In the genomic region with DNA sequence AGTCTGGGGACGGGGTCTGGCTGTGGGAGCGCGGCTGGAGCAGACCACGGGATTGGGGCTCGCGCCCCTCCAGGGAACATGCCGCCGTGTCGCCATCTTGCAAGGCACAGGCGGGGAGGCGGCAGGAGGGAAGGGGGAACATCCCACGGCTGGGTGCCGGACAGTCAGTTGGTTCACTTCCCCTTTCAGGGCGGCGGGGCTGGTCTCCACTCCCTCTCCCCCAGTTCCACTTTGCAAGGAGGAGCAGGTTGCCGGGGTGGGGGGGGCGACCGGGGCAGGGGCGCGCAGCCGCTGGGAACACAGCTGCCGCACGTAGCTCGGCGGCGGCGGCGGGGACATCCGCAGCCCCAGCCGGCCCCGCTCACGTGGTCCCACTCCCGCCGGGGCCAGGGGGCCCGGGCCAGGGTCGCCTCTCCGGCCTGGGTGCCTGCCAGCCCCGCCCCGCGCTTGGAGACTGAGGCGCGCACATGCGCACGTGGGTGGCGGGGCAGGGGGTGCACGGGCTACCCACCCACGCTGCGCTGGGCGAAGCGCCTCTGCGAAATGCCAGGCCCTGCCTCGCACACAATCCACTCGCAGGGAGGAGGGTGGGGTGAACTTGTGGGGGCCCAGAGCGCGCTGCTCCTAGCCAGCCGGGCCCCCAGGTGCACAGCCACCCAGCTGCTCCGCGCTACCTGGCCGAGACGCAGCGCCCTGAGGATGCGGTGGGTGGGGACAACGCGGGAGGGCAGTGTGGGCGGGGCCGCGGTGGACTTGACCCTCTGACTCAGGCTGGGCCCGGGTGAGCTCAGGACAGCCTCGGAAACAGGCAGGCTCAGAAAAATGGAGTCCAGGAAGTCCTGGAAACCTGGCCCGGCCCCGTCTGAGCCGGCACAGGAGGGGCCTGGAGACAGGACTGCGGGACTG, we compare ENCODE assay signal across 8 cellular contexts. TPM values are rescaled to one million over a fixed set of nuclear protein-coding genes. Genes with fewer than 3 reads are reported as not detected.
A peak's percentile ranks its signal among the peaks of the same experiment; 100 is the strongest.
DNase-seq lines count a peak whose midpoint lies in the region; ATAC-seq lines count a peak whose summit lies in the region.

No MANE protein-coding gene starts in this region.

- peak; percentile 66 for ATAC-seq in left colon

- intact Hi-C loops in left colon (cut with DNase I, micrococcal nuclease) = no loop called here

- DNase-seq in Caki2 (ENCODE audit: low read depth) (peak; percentile 39), HT1080 (ENCODE audit: low read depth) (peak; percentile 63), UCSD-AML1 (lab: John Stamatoyannopoulos, UW; ENCODE audit: unreplicated experiment) (peak; percentile 82), dedifferentiated amniotic fluid mesenchymal stem cell (ENCODE audit: extremely low spot score) (peak; percentile 36), left colon (peak; percentile 95), NCI-H1048 (lab: John Stamatoyannopoulos, UW) (no peak), occipital lobe (lab: John Stamatoyannopoulos, UW) (no peak)
- DNase-seq in stimulated activated CD4-positive, alpha-beta T cell treated with anti-CD3 and anti-CD28 coated beads, Interleukin-4, amount 100 ng/mL, for 24 hours = peak; percentile 41

- in situ Hi-C loops in Caki2 (cut with HindIII; ENCODE audit: low pct_unique_long_range_greater_than_20kb, low sequenced_read_pairs) = no loop called here

RNA-seq across cellular contexts. Expression of a gene that starts 6.4 kb away (rescaled TPM):
- 9.6 and 15.9 TPM in 2 replicates for total RNA-seq in Caki2 (2014; rRNA removed; shearing (Covaris generic); ENCODE audit: low replicate concordance)
- 12.1 and 20.2 TPM in 2 replicates for total RNA-seq in HT1080 (2014; rRNA removed; shearing (Covaris generic))
- 36.7 and 39.5 TPM in 2 replicates for polyA plus RNA-seq in HT1080 (2015; cell fraction: cytosol; rRNA removed)
- 23.1 and 25.5 TPM in 2 replicates for polyA plus RNA-seq in HT1080 (2015; cell fraction: nucleus; rRNA removed)
- total RNA-seq in left colon (10 to 100 TPM; 30.6 to 35.9 TPM), occipital lobe (3.3 TPM)

RNA-seq across cellular contexts. Expression of a gene that starts 8.7 kb away (rescaled TPM):
- total RNA-seq in Caki2 (2014; rRNA removed; shearing (Covaris generic); ENCODE audit: low replicate concordance) = 10.5 and 14.4 TPM in 2 replicates
- total RNA-seq in HT1080 (2014; rRNA removed; shearing (Covaris generic)) = 12.5 and 14.4 TPM in 2 replicates
- polyA plus RNA-seq in HT1080 (2015; cell fraction: cytosol; rRNA removed) = 21.2 and 21.7 TPM in 2 replicates
- 57.3 and 181 TPM in 2 replicates for polyA plus RNA-seq in HT1080 (2015; cell fraction: nucleus; rRNA removed)
- total RNA-seq in left colon = 10 to 100 TPM; 41.9 to 43.0 TPM
- 2.8 TPM for total RNA-seq in occipital lobe

RNA-seq across cellular contexts. Expression of a gene that starts 28.3 kb away (rescaled TPM):
- total RNA-seq in Caki2 (2014; rRNA removed; shearing (Covaris generic); ENCODE audit: low replicate concordance) = 51.1 and 58.3 TPM in 2 replicates
- total RNA-seq in HT1080 (2014; rRNA removed; shearing (Covaris generic)) = 216 and 229 TPM in 2 replicates
- polyA plus RNA-seq in HT1080 (2015; cell fraction: cytosol; rRNA removed) = 105 and 124 TPM in 2 replicates
- 80.3 and 83.3 TPM in 2 replicates for polyA plus RNA-seq in HT1080 (2015; cell fraction: nucleus; rRNA removed)
- total RNA-seq in left colon = 10 to 100 TPM; 61.5 to 63.5 TPM
- total RNA-seq in occipital lobe = 50.5 TPM

RNA-seq across cellular contexts. Expression of a gene that starts 44.9 kb away (rescaled TPM):
- 5.3 and 11.9 TPM in 2 replicates for total RNA-seq in Caki2 (2014; rRNA removed; shearing (Covaris generic); ENCODE audit: low replicate concordance)
- 6.1 and 9.8 TPM in 2 replicates for total RNA-seq in HT1080 (2014; rRNA removed; shearing (Covaris generic))
- 14.7 and 15.5 TPM in 2 replicates for polyA plus RNA-seq in HT1080 (2015; cell fraction: cytosol; rRNA removed)
- 27.4 and 30.1 TPM in 2 replicates for polyA plus RNA-seq in HT1080 (2015; cell fraction: nucleus; rRNA removed)
- total RNA-seq in left colon = under 1 TPM; 0.52 to 0.84 TPM
- total RNA-seq in occipital lobe = under 0.01 TPM

RNA-seq across cellular contexts. Expression of a gene that starts 48.2 kb away (rescaled TPM):
- 4.2 and 4.7 TPM in 2 replicates for total RNA-seq in Caki2 (2014; rRNA removed; shearing (Covaris generic); ENCODE audit: low replicate concordance)
- 10.1 and 15.8 TPM in 2 replicates for total RNA-seq in HT1080 (2014; rRNA removed; shearing (Covaris generic))
- polyA plus RNA-seq in HT1080 (2015; cell fraction: cytosol; rRNA removed) = 8.4 and 11.2 TPM in 2 replicates
- polyA plus RNA-seq in HT1080 (2015; cell fraction: nucleus; rRNA removed) = 6.6 and 7.1 TPM in 2 replicates
- 10 to 100 TPM; 19.1 to 29.1 TPM for total RNA-seq in left colon
- 1.2 TPM for total RNA-seq in occipital lobe

Comparison
In these comparisons a context has a peak if more than half of its experiments do, and no peak if none do; other contexts are left out.
1. DNase-seq: peak in Caki2 (single experiment), HT1080 (single experiment), UCSD-AML1 (single experiment), dedifferentiated amniotic fluid mesenchymal stem cell (single experiment), left colon (2 of 2) and stimulated activated CD4-positive, alpha-beta T cell treated with anti-CD3 and anti-CD28 coated beads, Interleukin-4, amount 100 ng/mL, for 24 hours (single experiment); none in NCI-H1048 (single experiment) and occipital lobe (single experiment).